12 cellular contexts compared by ENCODE assay signal in the genomic region with DNA sequence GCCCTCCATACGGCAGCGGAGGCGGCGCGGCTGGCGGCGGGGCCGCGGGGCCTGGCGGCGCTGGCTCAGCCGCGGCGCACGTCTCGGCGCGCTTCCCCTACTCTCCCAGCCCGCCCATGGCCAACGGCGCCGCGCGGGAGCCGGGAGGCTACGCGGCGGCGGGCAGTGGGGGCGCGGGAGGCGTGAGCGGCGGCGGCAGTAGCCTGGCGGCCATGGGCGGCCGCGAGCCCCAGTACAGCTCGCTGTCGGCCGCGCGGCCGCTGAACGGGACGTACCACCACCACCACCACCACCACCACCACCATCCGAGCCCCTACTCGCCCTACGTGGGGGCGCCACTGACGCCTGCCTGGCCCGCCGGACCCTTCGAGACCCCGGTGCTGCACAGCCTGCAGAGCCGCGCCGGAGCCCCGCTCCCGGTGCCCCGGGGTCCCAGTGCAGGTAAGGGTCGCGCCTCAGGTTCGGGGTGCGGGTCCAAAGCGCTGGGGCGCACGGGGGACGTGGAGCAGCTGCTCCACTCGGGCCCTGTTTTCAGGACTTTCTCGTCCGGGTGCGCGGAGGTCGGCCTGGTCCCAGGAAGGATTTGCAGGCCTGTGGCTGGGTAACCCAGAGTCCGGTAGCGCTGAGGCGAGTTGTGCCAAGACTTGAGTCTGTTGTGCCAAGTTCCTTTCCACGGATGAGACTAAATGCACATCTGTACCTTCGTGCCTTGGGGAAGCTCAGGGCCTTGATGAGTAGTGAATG. TPM values are rescaled to one million over a fixed set of nuclear protein-coding genes. Genes with fewer than 3 reads are reported as not detected.
DNase-seq lines count a peak whose midpoint lies in the region; ATAC-seq and TF ChIP-seq lines count a peak whose summit lies in the region.
"Had no signal": no experiment of that assay in that cellular context is flagged by ENCODE, and none has a peak within 500 bp of the region (broad histone marks: within the 10 kb centered on the region; RNA-seq: fewer than 3 reads in every experiment).

No MANE protein-coding gene starts in this region.

- no peak for DNase-seq in activated naive CD4-positive, alpha-beta T cell treated with anti-CD3 and anti-CD28 coated beads, Interleukin-2, amount 10 ng/mL, durations not matched to agents 7 days and 5 days
- no peak for DNase-seq in activated naive CD4-positive, alpha-beta T cell treated with Interleukin-2 at 50 U/mL for 16 hours
- no peak for DNase-seq in fibroblast of mammary gland (ENCODE audit: low read depth)
- no peak for DNase-seq in vagina (ENCODE audit: extremely low spot score in 2 of 2)
- no peak for DNase-seq in putamen (ENCODE audit: low spot score)
- no peak for DNase-seq in NCI-H2081 (lab: John Stamatoyannopoulos, UW)
- DNase-seq: activated CD8-positive, alpha-beta T cell treated with anti-CD3 and anti-CD28 coated beads for 36 hours; cortex of kidney; NCI-H1417 treated with DMSO at 0.1 percent for 48 hours had no signal

- no peak overlapping the region for H3K27ac ChIP-seq in vagina
- H3K27ac ChIP-seq: SJSA1 had no signal

- no peak for TF ChIP-seq CTCF in fibroblast of mammary gland (conservative IDR thresholded peaks at IDR 0.05; ENCODE audit: control insufficient read depth, insufficient read depth, low read depth, low read length)
- no peak for TF ChIP-seq CTCF in vagina (IDR thresholded peaks at IDR 0.05)

- peak overlapping the region; percentile 99 for H3K9ac ChIP-seq in mucosa of stomach (ENCODE audit: low read length)

- H3K4me1 ChIP-seq in mucosa of stomach (ENCODE audit: control insufficient read depth, insufficient read depth, low read length) (no peaks in the 10 kb centered on the region), vagina (peaks cover 33% of the 10 kb centered on the region)

- H3K9me3 ChIP-seq in mucosa of stomach (ENCODE audit: control insufficient read depth, low read length) (no peaks in the 10 kb centered on the region), vagina (no peaks in the 10 kb centered on the region)
- H3K9me3 ChIP-seq: SJSA1 had no signal

- CTCF ChIA-PET in activated naive CD4-positive, alpha-beta T cell treated with anti-CD3 and anti-CD28 coated beads, Interleukin-2, amount 10 ng/mL, durations not matched to agents 7 days and 5 days (lab: Charles Lee): no interaction called here

- H3K36me3 Mint-ChIP-seq in activated naive CD4-positive, alpha-beta T cell treated with anti-CD3 and anti-CD28 coated beads, Interleukin-2, amount 10 ng/mL, durations not matched to agents 7 days and 5 days: peaks cover 8% of the 10 kb centered on the region

- no peak for ATAC-seq in GM19035 (IDR thresholded peaks at IDR 0.05; ENCODE audit: unreplicated experiment)
- ATAC-seq: activated CD8-positive, alpha-beta T cell treated with anti-CD3 and anti-CD28 coated beads for 36 hours had no signal

- H3K27me3 ChIP-seq in mucosa of stomach (ENCODE audit: control insufficient read depth, insufficient read depth, low read length) (peaks cover 19% of the 10 kb centered on the region), vagina (peaks cover 4% of the 10 kb centered on the region)

- H3K36me3 ChIP-seq in mucosa of stomach (ENCODE audit: control insufficient read depth, insufficient read depth, low read length) (peaks cover 29% of the 10 kb centered on the region), vagina (no peaks in the 10 kb centered on the region)

- peaks cover 88% of the 10 kb centered on the region for H3K27me3 Mint-ChIP-seq in activated naive CD4-positive, alpha-beta T cell treated with anti-CD3 and anti-CD28 coated beads, Interleukin-2, amount 10 ng/mL, durations not matched to agents 7 days and 5 days

- no peak for TF ChIP-seq POLR2A in vagina (IDR thresholded peaks at IDR 0.05)

- no peak overlapping the region for H3K4me3 Mint-ChIP-seq in activated naive CD4-positive, alpha-beta T cell treated with anti-CD3 and anti-CD28 coated beads, Interleukin-2, amount 10 ng/mL, durations not matched to agents 7 days and 5 days
- H3K4me3 Mint-ChIP-seq: activated CD8-positive, alpha-beta T cell treated with anti-CD3 and anti-CD28 coated beads for 36 hours had no signal

- H3K4me3 ChIP-seq in fibroblast of mammary gland (ENCODE audit: control insufficient read depth, low read depth, low read length): peak overlapping the region; percentile 9
- H3K4me3 ChIP-seq in mucosa of stomach (ENCODE audit: low read length): peak overlapping the region; percentile 57
- peak overlapping the region; percentile 66 to 68 for H3K4me3 ChIP-seq in vagina

- H3K9me3 Mint-ChIP-seq in activated naive CD4-positive, alpha-beta T cell treated with anti-CD3 and anti-CD28 coated beads, Interleukin-2, amount 10 ng/mL, durations not matched to agents 7 days and 5 days: no peaks in the 10 kb centered on the region
- H3K9me3 Mint-ChIP-seq: activated CD8-positive, alpha-beta T cell treated with anti-CD3 and anti-CD28 coated beads for 36 hours had no signal

- H3K4me1 Mint-ChIP-seq in activated naive CD4-positive, alpha-beta T cell treated with anti-CD3 and anti-CD28 coated beads, Interleukin-2, amount 10 ng/mL, durations not matched to agents 7 days and 5 days: peaks cover 20% of the 10 kb centered on the region

- intact Hi-C loops in vagina (cut with DNase I): loop anchor here (2.0 to 10.0 kb wide), 2 partner anchors 177 to 293 kb away; no protein-coding TSS in a partner anchor

- H3K27ac Mint-ChIP-seq in activated naive CD4-positive, alpha-beta T cell treated with anti-CD3 and anti-CD28 coated beads, Interleukin-2, amount 10 ng/mL, durations not matched to agents 7 days and 5 days: peak overlapping the region; percentile 28
- H3K27ac Mint-ChIP-seq: activated CD8-positive, alpha-beta T cell treated with anti-CD3 and anti-CD28 coated beads for 36 hours had no signal

RNA-seq across cellular contexts. Expression of gene GATA6, which starts 2.6 kb away (rescaled TPM):
- 9.8 TPM for total RNA-seq in vagina
- total RNA-seq: activated CD8-positive, alpha-beta T cell treated with anti-CD3 and anti-CD28 coated beads for 36 hours had no signal

Comparison
In these comparisons a context has a peak if more than half of its experiments do, and no peak if none do; other contexts are left out.
1. H3K4me3 ChIP-seq: peak in every context shown above with its lines; median percentile 67 in vagina; 57 in mucosa of stomach; 9 in fibroblast of mammary gland.